7 cellular contexts compared by ENCODE assay signal in genomic region chr3:136904746-136905145, GRCh38. TPM values are rescaled to one million over a fixed set of nuclear protein-coding genes. Genes with fewer than 3 reads are reported as not detected.
"Had no signal": no experiment of that assay in that cellular context is flagged by ENCODE, and none has a peak within 500 bp of the region (broad histone marks: within the 10 kb centered on the region; RNA-seq: fewer than 3 reads in every experiment).

No MANE protein-coding gene starts in this region.

- FAIRE-seq: HTR-8/SVneo, K562 had no signal

- H3K27me3 Mint-ChIP-seq: IgD-negative memory B cell had no signal

- H3K27ac ChIP-seq: HL-60 had no signal

- H3K27ac Mint-ChIP-seq: IgD-negative memory B cell had no signal

- H3K4me3 Mint-ChIP-seq: IgD-negative memory B cell had no signal

- DNase-seq: IMR-90, KBM-7, KG1 had no signal

- H3K4me3 ChIP-seq: K562 had no signal

- ATAC-seq: K562 had no signal

RNA-seq across cellular contexts. Expression of gene IL20RB, which starts 53.0 kb away (rescaled TPM):
- polyA plus RNA-seq: IgD-negative memory B cell had no signal
